In genomic region chr20:31720486-31721407, GRCh38 we compare ENCODE assay signal across 8 cellular contexts. TPM values are rescaled to one million over a fixed set of nuclear protein-coding genes. Genes with fewer than 3 reads are reported as not detected.
A peak's percentile ranks its signal among the peaks of the same experiment; 100 is the strongest.
DNase-seq lines count a peak whose midpoint lies in the region; ATAC-seq and TF ChIP-seq lines count a peak whose summit lies in the region.

No MANE protein-coding gene starts in this region.

- H3K27ac ChIP-seq in Peyer's patch (peak overlapping the region; percentile 92 to 99 (median 96)), cingulate gyrus (ENCODE audit: low read depth, low read length) (peak overlapping the region; percentile 99), muscle layer of colon (ENCODE audit: low read depth, low read length) (peak overlapping the region; percentile 22)

- peak overlapping the region; percentile 67 to 85 (median 74) for H3K4me3 ChIP-seq in Peyer's patch
- H3K4me3 ChIP-seq in muscle layer of colon (ENCODE audit: low read depth in 1 of 2, low read length in 2 of 2) = peak overlapping the region; percentile 94 to 98

- no peaks in the 10 kb centered on the region for H3K9me3 ChIP-seq in Peyer's patch
- no peaks in the 10 kb centered on the region for H3K9me3 ChIP-seq in muscle layer of colon (ENCODE audit: low read length)

- H3K4me1 ChIP-seq in Peyer's patch (peaks cover 4 to 55% (median 13%) of the 10 kb centered on the region in 4 donors), muscle layer of colon (ENCODE audit: insufficient read depth, low read length) (peaks cover 46% of the 10 kb centered on the region)

- no peak for TF ChIP-seq CTCF in Peyer's patch (IDR thresholded peaks at IDR 0.05)

- no peak for ATAC-seq in HG02678 (IDR thresholded peaks at IDR 0.05; ENCODE audit: unreplicated experiment)

- peaks cover 0 to 6% (median 0%) of the 10 kb centered on the region in 3 donors for H3K36me3 ChIP-seq in Peyer's patch
- peaks cover 6% of the 10 kb centered on the region for H3K36me3 ChIP-seq in muscle layer of colon (ENCODE audit: insufficient read depth, low read length)

- TF ChIP-seq POLR2A in Peyer's patch (IDR thresholded peaks at IDR 0.05) = peak; percentile 26 to 72

- H3K9ac ChIP-seq in muscle layer of colon (ENCODE audit: low read length) = peak overlapping the region; percentile 83

- H3K27me3 ChIP-seq in Peyer's patch = no peaks in the 10 kb centered on the region
- no peaks in the 10 kb centered on the region for H3K27me3 ChIP-seq in muscle layer of colon (ENCODE audit: control insufficient read depth in 1 of 2, insufficient read depth in 2 of 2, low read length in 2 of 2)

- DNase-seq in DMS 273 (lab: John Stamatoyannopoulos, UW; ENCODE audit: unreplicated experiment) (peak; percentile 41), DMS 273 treated with DMSO at 0.1 percent for 48 hours (lab: John Stamatoyannopoulos, UW) (no peak), Peyer's patch (peak; percentile 22 to 79 (median 77)), NCI-H226 (no peak), NCI-H2029 (lab: John Stamatoyannopoulos, UW) (no peak)

RNA-seq across cellular contexts. Expression of gene BCL2L1, which starts 1.9 kb away (rescaled TPM):
- total RNA-seq in Peyer's patch = 100 to 1,000 TPM in 3 of 4 donors, 10 to 100 TPM in 1; 85.0 to 185 (median 144) TPM

RNA-seq across cellular contexts. Expression of gene TPX2, which starts 18.3 kb away (rescaled TPM):
- total RNA-seq in Peyer's patch = 10 to 100 TPM in 1 of 4 donors, 1 to 10 TPM in 3; 4.4 to 26.4 (median 9.3) TPM

Comparison
In these comparisons a context has a peak if more than half of its experiments do, and no peak if none do; other contexts are left out.
1. DNase-seq: peak in DMS 273 (single experiment) and Peyer's patch (3 of 3); none in DMS 273 treated with DMSO at 0.1 percent for 48 hours (single experiment), NCI-H226 (single experiment) and NCI-H2029 (single experiment).
2. H3K27ac ChIP-seq: peak in every context shown above with its lines; median percentile 99 in cingulate gyrus; 96 in Peyer's patch; 22 in muscle layer of colon.